In the genomic region with DNA sequence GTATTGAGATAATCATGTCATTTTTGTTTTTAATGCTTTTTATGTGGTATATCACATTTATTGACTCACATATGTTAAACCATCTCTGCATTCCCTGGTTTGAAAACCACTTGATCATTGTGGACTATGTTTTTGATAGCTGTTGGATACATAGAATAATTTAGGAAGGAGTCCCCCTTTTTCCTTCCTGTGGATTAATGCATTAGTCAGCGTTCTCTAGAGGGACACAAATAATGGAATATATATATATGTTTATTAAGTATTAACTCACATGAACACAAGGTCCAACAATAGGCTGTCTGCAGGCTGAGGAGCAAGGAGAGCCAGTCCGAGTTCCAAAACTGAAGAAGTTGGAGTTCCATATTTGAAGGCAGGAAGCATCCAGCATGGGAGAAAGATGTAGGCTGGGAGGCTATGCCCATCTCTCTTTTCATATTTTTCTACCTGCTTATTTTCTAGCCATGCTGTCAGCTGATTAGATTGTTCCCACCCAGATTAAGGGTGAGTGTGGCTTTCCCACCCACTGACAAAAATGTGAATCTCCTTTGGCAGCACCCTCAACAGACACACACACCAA, we compare ENCODE assay signal across 34 cellular contexts.
"Had no signal": no experiment of that assay in that cellular context is flagged by ENCODE, and none has a peak within 500 bp of the region (broad histone marks: within the 10 kb centered on the region; RNA-seq: fewer than 3 reads in every experiment).

No MANE protein-coding gene starts in this region.

- DNase-seq: activated effector memory CD4-positive, alpha-beta T cell treated with anti-CD3 and anti-CD28 coated beads, Interleukin-2, amount 50 U/mL, for 16 hours; activated effector memory CD4-positive, alpha-beta T cell treated with Interleukin-2 at 50 U/mL for 16 hours; activated gamma-delta T cell; activated gamma-delta T cell treated with Interleukin-2 at 50 U/mL for 16 hours; activated naive CD4-positive, alpha-beta T cell; activated naive CD4-positive, alpha-beta T cell treated with anti-CD3 and anti-CD28 coated beads for 36 hours; activated naive CD4-positive, alpha-beta T cell treated with anti-CD3 and anti-CD28 coated beads, Interleukin-2, amount 10 ng/mL, durations not matched to agents 7 days and 5 days; activated naive CD4-positive, alpha-beta T cell treated with anti-CD3 and anti-CD28 coated beads, Interleukin-2, amount 50 U/mL, for 16 hours; activated naive CD4-positive, alpha-beta T cell treated with Interleukin-2 at 50 U/mL for 16 hours; activated naive CD8-positive, alpha-beta T cell treated with anti-CD3 and anti-CD28 coated beads for 36 hours; activated naive CD8-positive, alpha-beta T cell treated with anti-CD3 and anti-CD28 coated beads, Interleukin-2, amount 10 ng/mL, durations not matched to agents 7 days and 5 days; activated naive CD8-positive, alpha-beta T cell treated with anti-CD3 and anti-CD28 coated beads, Interleukin-2, amount 50 U/mL, for 24 hours; activated T-cell treated with anti-CD3 and anti-CD28 coated beads, Interleukin-2, amount 50 U/mL, for 1 hour; activated T-cell treated with anti-CD3 and anti-CD28 coated beads, Interleukin-2, amount 50 U/mL, for 24 hours; activated T-cell treated with anti-CD3 and anti-CD28 coated beads, Interleukin-2, amount 50 U/mL, for 4 hours; activated T-cell treated with anti-CD3 and anti-CD28 coated beads, Interleukin-2, amount 50 U/mL, for 48 hours; activated T-cell treated with anti-CD3 and anti-CD28 coated beads, Interleukin-2, amount 50 U/mL, for 72 hours; adrenal gland; amniotic stem cell; amygdala; anterior cingulate cortex; aorta; body of pancreas; brain microvascular endothelial cell; caudate nucleus; central memory CD4-positive, alpha-beta T cell; cerebellar nuclear complex had no signal

- H3K36me3 ChIP-seq: adrenal gland, ascending aorta, brain microvascular endothelial cell, breast epithelium, cardiac muscle cell had no signal

- H3K4me3 ChIP-seq: adrenal gland, ascending aorta, body of pancreas, breast epithelium, cardiac muscle cell had no signal

- H3K27me3 ChIP-seq: adrenal gland, ascending aorta, body of pancreas, cardiac muscle cell had no signal

- ATAC-seq: activated naive CD4-positive, alpha-beta T cell treated with anti-CD3 and anti-CD28 coated beads, Interleukin-2, amount 50 U/mL, for 72 hours; activated naive CD8-positive, alpha-beta T cell treated with anti-CD3 and anti-CD28 coated beads, Interleukin-2, amount 50 U/mL, for 24 hours; activated T-cell treated with anti-CD3 and anti-CD28 coated beads, Interleukin-2, amount 50 U/mL, for 4 hours; activated T-cell treated with anti-CD3 and anti-CD28 coated beads, Interleukin-2, amount 50 U/mL, for 72 hours; activated T-helper 17 cell treated with anti-CD3 and anti-CD28 coated beads, Interleukin-2, amount 50 U/mL, for 72 hours; body of pancreas had no signal

- H3K4me1 ChIP-seq: adrenal gland, ascending aorta, body of pancreas, breast epithelium had no signal

- FAIRE-seq: astrocyte, bronchial epithelial cell had no signal

- H3K27ac ChIP-seq: adrenal gland, ascending aorta, body of pancreas, brain microvascular endothelial cell, breast epithelium, cardiac muscle cell had no signal

- H3K9me3 ChIP-seq: adrenal gland, ascending aorta, body of pancreas, breast epithelium had no signal
